ENCODE assay signal across 10 cellular contexts in genomic region chr10:5943536-5943935, GRCh38. TPM values are rescaled to one million over a fixed set of nuclear protein-coding genes. Genes with fewer than 3 reads are reported as not detected.
DNase-seq lines count a peak whose midpoint lies in the region; ATAC-seq, FAIRE-seq and TF ChIP-seq lines count a peak whose summit lies in the region.
"Had no signal": no experiment of that assay in that cellular context is flagged by ENCODE, and none has a peak within 500 bp of the region (broad histone marks: within the 10 kb centered on the region; RNA-seq: fewer than 3 reads in every experiment).

No MANE protein-coding gene starts in this region.

- no peaks in the 10 kb centered on the region for H3K27me3 Mint-ChIP-seq in natural killer cell treated with Interleukin-12 subunit alpha and Interleukin-12 subunit beta and Interleukin-15 and Interleukin-18, amount 100 ng/mL, for 72 hours
- no peaks in the 10 kb centered on the region for H3K27me3 Mint-ChIP-seq in natural killer cell (ENCODE audit: low read depth in 2 of 2)

- H4K20me1 ChIP-seq in osteoblast (ENCODE audit: insufficient read depth, low read length), result no peaks in the 10 kb centered on the region
- H4K20me1 ChIP-seq: BLaER1 treated with 17β-estradiol and CSF1 and Interleukin-3, amounts not matched to agents 10 nM and 100 nM had no signal

- no peaks in the 10 kb centered on the region for H3K9me3 Mint-ChIP-seq in natural killer cell treated with Interleukin-12 subunit alpha and Interleukin-12 subunit beta and Interleukin-15 and Interleukin-18, amount 100 ng/mL, for 72 hours
- no peaks in the 10 kb centered on the region for H3K9me3 Mint-ChIP-seq in natural killer cell

- H3K27me3 ChIP-seq in foreskin keratinocyte (no peaks in the 10 kb centered on the region), osteoblast (ENCODE audit: insufficient read depth, low read length) (no peaks in the 10 kb centered on the region)
- H3K27me3 ChIP-seq: BLaER1 treated with 17β-estradiol and CSF1 and Interleukin-3, amounts not matched to agents 10 nM and 100 nM had no signal

- H3K4me2 ChIP-seq in osteoblast (ENCODE audit: insufficient read depth, low read length), result no peak overlapping the region

- peaks cover 9 to 12% of the 10 kb centered on the region in 2 donors for H3K4me1 Mint-ChIP-seq in natural killer cell treated with Interleukin-12 subunit alpha and Interleukin-12 subunit beta and Interleukin-15 and Interleukin-18, amount 100 ng/mL, for 72 hours (ENCODE audit: low read depth in 2 of 2)
- H3K4me1 Mint-ChIP-seq in natural killer cell, result peaks cover 8 to 11% of the 10 kb centered on the region in 2 donors

- no peaks in the 10 kb centered on the region for H3K79me2 ChIP-seq in osteoblast (ENCODE audit: insufficient read depth, low read length)

- H3K4me3 Mint-ChIP-seq in natural killer cell treated with Interleukin-12 subunit alpha and Interleukin-12 subunit beta and Interleukin-15 and Interleukin-18, amount 100 ng/mL, for 72 hours, result no peak overlapping the region
- no peak overlapping the region for H3K4me3 Mint-ChIP-seq in natural killer cell

- FAIRE-seq in GM19239 (lab: Jason Lieb, UNC), result no peak

- intact Hi-C loops in natural killer cell (cut with micrococcal nuclease), result no loop called here

- peaks cover 4% of the 10 kb centered on the region for H3K36me3 Mint-ChIP-seq in natural killer cell treated with Interleukin-12 subunit alpha and Interleukin-12 subunit beta and Interleukin-15 and Interleukin-18, amount 100 ng/mL, for 72 hours
- no peaks in the 10 kb centered on the region for H3K36me3 Mint-ChIP-seq in natural killer cell

- no peak overlapping the region for H3K4me3 ChIP-seq in osteoblast (ENCODE audit: insufficient read depth, low read length)
- H3K4me3 ChIP-seq: BLaER1 treated with 17β-estradiol and CSF1 and Interleukin-3, amounts not matched to agents 10 nM and 100 nM had no signal

- peaks cover 3% of the 10 kb centered on the region for H3K36me3 ChIP-seq in osteoblast (ENCODE audit: insufficient read depth, low read length)

- peak overlapping the region in 1 of 2 donors; percentile 10 for H3K27ac Mint-ChIP-seq in natural killer cell treated with Interleukin-12 subunit alpha and Interleukin-12 subunit beta and Interleukin-15 and Interleukin-18, amount 100 ng/mL, for 72 hours
- no peak overlapping the region for H3K27ac Mint-ChIP-seq in natural killer cell

- H3K27ac ChIP-seq in foreskin keratinocyte (peak overlapping the region; percentile 50), osteoblast (ENCODE audit: low read depth, low read length) (peak overlapping the region; percentile 99)

- peak overlapping the region; percentile 34 for H2AFZ ChIP-seq in osteoblast (ENCODE audit: low read length)

- no peak for TF ChIP-seq CTCF in natural killer cell (IDR thresholded peaks at IDR 0.05)
- TF ChIP-seq CTCF in foreskin keratinocyte (conservative IDR thresholded peaks at IDR 0.05), result no peak
- TF ChIP-seq CTCF in osteoblast (IDR thresholded peaks at IDR 0.05; ENCODE audit: extremely low read depth, low read depth, low read length), result no peak

- no peak for ATAC-seq in natural killer cell treated with Interleukin-12 subunit alpha and Interleukin-12 subunit beta and Interleukin-15 and Interleukin-18, amount 100 ng/mL, for 72 hours
- ATAC-seq in natural killer cell (no peak), foreskin keratinocyte (no peak), GM19452 (IDR thresholded peaks at IDR 0.05; ENCODE audit: unreplicated experiment) (no peak), GM21529 (IDR thresholded peaks at IDR 0.05; ENCODE audit: unreplicated experiment) (no peak)

- peak; percentile 50 for DNase-seq in natural killer cell treated with Interleukin-12 subunit alpha and Interleukin-12 subunit beta and Interleukin-15 and Interleukin-18, amount 100 ng/mL, for 72 hours (ENCODE audit: low spot score)
- no peak for DNase-seq in natural killer cell
- DNase-seq in foreskin keratinocyte, result no peak
- DNase-seq in osteoblast (ENCODE audit: insufficient read length, low spot score, missing footprints), result peak; percentile 83
- no peak for DNase-seq in COLO668 (lab: John Stamatoyannopoulos, UW; ENCODE audit: unreplicated experiment)
- DNase-seq in GM19239 (ENCODE audit: insufficient read length, low spot score), result no peak
- DNase-seq: activated CD4-positive, alpha-beta T cell treated with anti-CD3 and anti-CD28 coated beads for 1 hour had no signal

- H3K9me3 ChIP-seq in osteoblast (ENCODE audit: low read depth, low read length), result no peaks in the 10 kb centered on the region
- H3K9me3 ChIP-seq: BLaER1 treated with 17β-estradiol and CSF1 and Interleukin-3, amounts not matched to agents 10 nM and 100 nM had no signal

- peaks cover 8% of the 10 kb centered on the region for H3K4me1 ChIP-seq in foreskin keratinocyte
- peaks cover 27% of the 10 kb centered on the region for H3K4me1 ChIP-seq in osteoblast (ENCODE audit: insufficient read depth, low read length)

RNA-seq across cellular contexts. Expression of gene IL15RA, which starts 33.8 kb away (rescaled TPM):
- 100 to 1,000 TPM in 1 of 2 donors, 10 to 100 TPM in 1; 56.7 to 125 TPM for total RNA-seq in natural killer cell treated with Interleukin-12 subunit alpha and Interleukin-12 subunit beta and Interleukin-15 and Interleukin-18, amount 100 ng/mL, for 72 hours
- total RNA-seq in natural killer cell, result 10 to 100 TPM; 10.7 to 11.8 (median 11.3) TPM
- total RNA-seq in foreskin keratinocyte, result 2.3 and 3.6 TPM in 2 replicates
- polyA plus RNA-seq in foreskin keratinocyte, result 3.2 and 5.1 TPM in 2 replicates
- total RNA-seq in osteoblast, result 1.1 and 1.2 TPM in 2 replicates

RNA-seq across cellular contexts. Expression of gene FBH1, which starts 53.5 kb away (rescaled TPM):
- 10 to 100 TPM; 65.3 to 99.9 TPM for total RNA-seq in natural killer cell treated with Interleukin-12 subunit alpha and Interleukin-12 subunit beta and Interleukin-15 and Interleukin-18, amount 100 ng/mL, for 72 hours
- total RNA-seq in natural killer cell (10 to 100 TPM; 49.3 to 64.9 (median 62.7) TPM), foreskin keratinocyte (62.0 and 64.7 TPM in 2 replicates), osteoblast (80.2 and 93.7 TPM in 2 replicates)
- polyA plus RNA-seq in foreskin keratinocyte, result 55.0 and 57.4 TPM in 2 replicates

RNA-seq across cellular contexts. Expression of gene ANKRD16, which starts 53.8 kb away (rescaled TPM):
- total RNA-seq in natural killer cell treated with Interleukin-12 subunit alpha and Interleukin-12 subunit beta and Interleukin-15 and Interleukin-18, amount 100 ng/mL, for 72 hours, result 1 to 10 TPM; 4.1 to 7.6 TPM
- total RNA-seq in natural killer cell (1 to 10 TPM; 2.6 to 3.1 (median 3.0) TPM), foreskin keratinocyte (5.2 and 5.7 TPM in 2 replicates), osteoblast (7.2 and 9.4 TPM in 2 replicates)
- 5.6 and 6.4 TPM in 2 replicates for polyA plus RNA-seq in foreskin keratinocyte

Comparison
In these comparisons a context has a peak if more than half of its experiments do, and no peak if none do; other contexts are left out.
1. DNase-seq: peak in natural killer cell treated with Interleukin-12 subunit alpha and Interleukin-12 subunit beta and Interleukin-15 and Interleukin-18, amount 100 ng/mL, for 72 hours (single experiment) and osteoblast (single experiment); none in natural killer cell (single experiment), foreskin keratinocyte (0 of 2), COLO668 (single experiment) and GM19239 (single experiment).
2. RNA of gene IL15RA, which starts 33.8 kb away (total RNA-seq): 56.7 to 125 TPM in natural killer cell treated with Interleukin-12 subunit alpha and Interleukin-12 subunit beta and Interleukin-15 and Interleukin-18, amount 100 ng/mL, for 72 hours; 10.7 to 11.8 TPM in natural killer cell, 2.3 to 3.6 TPM in foreskin keratinocyte and 1.1 to 1.2 TPM in osteoblast; every median in the first group is over 4 times any median in the second.